In genomic region chr1:208145167-208145566, GRCh38 we compare ENCODE assay signal across 30 cellular contexts.
"Had no signal": no experiment of that assay in that cellular context is flagged by ENCODE, and none has a peak within 500 bp of the region (broad histone marks: within the 10 kb centered on the region; RNA-seq: fewer than 3 reads in every experiment).

No MANE protein-coding gene starts in this region.

- H3K4me3 ChIP-seq: ascending aorta, body of pancreas, SJCRH30 had no signal

- DNase-seq: activated B cell treated with CpG ODN at 0.5 μM for 24 hours; activated CD4-positive, alpha-beta T cell treated with anti-CD3 and anti-CD28 coated beads for 1 hour; activated CD4-positive, alpha-beta T cell treated with anti-CD3 and anti-CD28 coated beads, Interleukin-2, amount 10 ng/mL, durations not matched to agents 24 days and 14 days; activated CD4-positive, alpha-beta T cell treated with anti-CD3 and anti-CD28 coated beads, Interleukin-2, amount 50 U/mL, for 48 hours; activated CD8-positive, alpha-beta memory T cell treated with anti-CD3 and anti-CD28 coated beads, Interleukin-2, amount 10 ng/mL, durations not matched to agents 7 days and 5 days; activated effector memory CD4-positive, alpha-beta T cell treated with anti-CD3 and anti-CD28 coated beads, Interleukin-2, amount 50 U/mL, for 16 hours; activated naive CD4-positive, alpha-beta T cell treated with Interleukin-2 at 50 U/mL for 16 hours; activated naive CD8-positive, alpha-beta T cell treated with anti-CD3 and anti-CD28 coated beads, Interleukin-2, amount 50 U/mL, for 24 hours; activated T-cell treated with anti-CD3 and anti-CD28 coated beads, Interleukin-2, amount 50 U/mL, for 24 hours; amniotic stem cell; body of pancreas; NCI-H1092; NCI-H1930; NCI-H2171; NCI-H2227 treated with DMSO at 0.1 percent for 48 hours; NCI-H446 treated with DMSO at 0.1 percent for 48 hours; NCI-H524 treated with DMSO at 0.1 percent for 48 hours; NCI-H774; NK-92 treated with Interleukin-12 subunit alpha and Interleukin-12 subunit beta, amount 100 ng/mL, for 24 hours; OCI-M1; RPMI8226; SJCRH30; SW 1271 had no signal

- H3K4me1 Mint-ChIP-seq: activated B cell treated with CpG ODN at 0.5 μM for 24 hours; activated CD4-positive, alpha-beta T cell treated with anti-CD3 and anti-CD28 coated beads, Interleukin-2, amount 10 ng/mL, durations not matched to agents 24 days and 14 days; activated CD8-positive, alpha-beta memory T cell treated with anti-CD3 and anti-CD28 coated beads, Interleukin-2, amount 10 ng/mL, durations not matched to agents 7 days and 5 days; activated naive CD8-positive, alpha-beta T cell treated with anti-CD3 and anti-CD28 coated beads, Interleukin-2, amount 50 U/mL, for 24 hours; central memory CD8-positive, alpha-beta T cell had no signal

- H3K36me3 Mint-ChIP-seq: activated CD8-positive, alpha-beta memory T cell treated with anti-CD3 and anti-CD28 coated beads, Interleukin-2, amount 10 ng/mL, durations not matched to agents 7 days and 5 days; activated naive CD4-positive, alpha-beta T cell treated with anti-CD3 and anti-CD28 coated beads, Interleukin-2, amount 50 U/mL, for 72 hours had no signal

- ATAC-seq: activated CD8-positive, alpha-beta memory T cell treated with anti-CD3 and anti-CD28 coated beads, Interleukin-2, amount 10 ng/mL, durations not matched to agents 7 days and 5 days; activated naive CD4-positive, alpha-beta T cell treated with anti-CD3 and anti-CD28 coated beads, Interleukin-2, amount 50 U/mL, for 72 hours; activated naive CD8-positive, alpha-beta T cell treated with anti-CD3 and anti-CD28 coated beads, Interleukin-2, amount 50 U/mL, for 24 hours; body of pancreas; Panc1; Right ventricle myocardium inferior; SK-N-SH treated with all-trans-retinoic acid at 6 μM for 48 hours had no signal

- H3K9me3 Mint-ChIP-seq: activated B cell treated with CpG ODN at 0.5 μM for 24 hours; activated CD4-positive, alpha-beta T cell treated with anti-CD3 and anti-CD28 coated beads, Interleukin-2, amount 10 ng/mL, durations not matched to agents 24 days and 14 days; activated naive CD4-positive, alpha-beta T cell treated with anti-CD3 and anti-CD28 coated beads, Interleukin-2, amount 50 U/mL, for 72 hours; activated naive CD8-positive, alpha-beta T cell treated with anti-CD3 and anti-CD28 coated beads, Interleukin-2, amount 50 U/mL, for 24 hours; activated T-cell treated with anti-CD3 and anti-CD28 coated beads, Interleukin-2, amount 50 U/mL, for 24 hours; central memory CD8-positive, alpha-beta T cell had no signal

- H3K27me3 ChIP-seq: ascending aorta, body of pancreas, SJCRH30 had no signal

- H3K9me3 ChIP-seq: ascending aorta, body of pancreas, SJCRH30 had no signal

- H3K27ac Mint-ChIP-seq: activated B cell treated with CpG ODN at 0.5 μM for 24 hours; activated CD4-positive, alpha-beta T cell treated with anti-CD3 and anti-CD28 coated beads, Interleukin-2, amount 10 ng/mL, durations not matched to agents 24 days and 14 days; activated CD8-positive, alpha-beta memory T cell treated with anti-CD3 and anti-CD28 coated beads, Interleukin-2, amount 10 ng/mL, durations not matched to agents 7 days and 5 days; activated naive CD4-positive, alpha-beta T cell treated with anti-CD3 and anti-CD28 coated beads, Interleukin-2, amount 50 U/mL, for 72 hours; activated naive CD8-positive, alpha-beta T cell treated with anti-CD3 and anti-CD28 coated beads, Interleukin-2, amount 50 U/mL, for 24 hours; activated T-cell treated with anti-CD3 and anti-CD28 coated beads, Interleukin-2, amount 50 U/mL, for 24 hours had no signal

- H3K4me3 Mint-ChIP-seq: activated B cell treated with CpG ODN at 0.5 μM for 24 hours; activated CD4-positive, alpha-beta T cell treated with anti-CD3 and anti-CD28 coated beads, Interleukin-2, amount 10 ng/mL, durations not matched to agents 24 days and 14 days; activated CD8-positive, alpha-beta memory T cell treated with anti-CD3 and anti-CD28 coated beads, Interleukin-2, amount 10 ng/mL, durations not matched to agents 7 days and 5 days; activated naive CD8-positive, alpha-beta T cell treated with anti-CD3 and anti-CD28 coated beads, Interleukin-2, amount 50 U/mL, for 24 hours; activated T-cell treated with anti-CD3 and anti-CD28 coated beads, Interleukin-2, amount 50 U/mL, for 24 hours; central memory CD8-positive, alpha-beta T cell had no signal

- H3K27me3 Mint-ChIP-seq: activated B cell treated with CpG ODN at 0.5 μM for 24 hours; activated CD4-positive, alpha-beta T cell treated with anti-CD3 and anti-CD28 coated beads, Interleukin-2, amount 10 ng/mL, durations not matched to agents 24 days and 14 days; activated naive CD8-positive, alpha-beta T cell treated with anti-CD3 and anti-CD28 coated beads, Interleukin-2, amount 50 U/mL, for 24 hours; activated T-cell treated with anti-CD3 and anti-CD28 coated beads, Interleukin-2, amount 50 U/mL, for 24 hours; central memory CD8-positive, alpha-beta T cell had no signal

- H3K4me2 ChIP-seq: KMS-11 had no signal

- H3K27ac ChIP-seq: ascending aorta, body of pancreas, KMS-11, SJCRH30 had no signal
